ENCODE assay signal across 19 cellular contexts in the genomic region with DNA sequence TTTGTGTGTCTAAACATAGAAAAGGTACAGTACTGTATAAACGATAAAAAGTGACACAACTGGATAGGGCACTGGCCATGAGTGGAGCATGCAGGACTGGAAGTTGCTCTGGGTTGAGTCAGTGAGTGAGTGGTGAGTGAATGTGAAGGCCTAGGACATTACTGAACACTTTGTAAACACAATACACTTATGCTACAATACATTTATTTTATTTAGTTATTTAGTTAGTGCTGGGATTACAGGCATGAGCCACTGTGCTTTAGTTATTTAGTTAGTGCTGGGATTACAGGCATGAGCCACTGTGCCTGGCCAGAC. TPM values are rescaled to one million over a fixed set of nuclear protein-coding genes. Genes with fewer than 3 reads are reported as not detected.
A peak's percentile ranks its signal among the peaks of the same experiment; 100 is the strongest.
DNase-seq lines count a peak whose midpoint lies in the region; ATAC-seq and TF ChIP-seq lines count a peak whose summit lies in the region.
"Had no signal": no experiment of that assay in that cellular context is flagged by ENCODE, and none has a peak within 500 bp of the region (broad histone marks: within the 10 kb centered on the region; RNA-seq: fewer than 3 reads in every experiment).

No MANE protein-coding gene starts in this region.

- ATAC-seq in activated CD4-positive, alpha-beta T cell treated with anti-CD3 and anti-CD28 coated beads for 36 hours = no peak
- ATAC-seq: body of pancreas had no signal

- intact Hi-C loops in activated CD4-positive, alpha-beta T cell treated with anti-CD3 and anti-CD28 coated beads, Interleukin-2, amount 10 ng/mL, durations not matched to agents 24 days and 14 days (cut with micrococcal nuclease) = loop anchor here (10.0 kb wide), 1 partner anchor 610 kb away; the partner anchor contains the start of gene GOT2
- intact Hi-C loops in activated CD4-positive, alpha-beta T cell treated with anti-CD3 and anti-CD28 coated beads for 36 hours (cut with DNase I, micrococcal nuclease) = no loop called here
- intact Hi-C loops in Calu3 (cut with micrococcal nuclease; ENCODE audit: unreplicated experiment) = loop anchor here (10.0 kb wide), 2 partner anchors 370 to 390 kb away; partner anchors contain the start of gene KATNB1
- intact Hi-C loops in activated T-helper 2 cell treated with anti-CD3 and anti-CD28 coated beads, Interferon-gamma antibody, Interleukin-2, Interleukin-4, amounts not matched to agents 10 μg/mL and 5 μg/mL and 100 μg/mL, durations not matched to agents 14 hours and 24 hours and 36 hours (cut with micrococcal nuclease) = loop anchor here (10.0 kb wide), 1 partner anchor 230 kb away; no protein-coding TSS in a partner anchor

- peaks cover 5% of the 10 kb centered on the region for H3K36me3 Mint-ChIP-seq in activated CD4-positive, alpha-beta T cell treated with anti-CD3 and anti-CD28 coated beads, Interleukin-2, amount 10 ng/mL, durations not matched to agents 24 days and 14 days (ENCODE audit: low read depth)
- no peaks in the 10 kb centered on the region for H3K36me3 Mint-ChIP-seq in activated CD4-positive, alpha-beta T cell treated with anti-CD3 and anti-CD28 coated beads for 36 hours (ENCODE audit: low read depth)
- peaks cover 30% of the 10 kb centered on the region for H3K36me3 Mint-ChIP-seq in Calu3 (ENCODE audit: insufficient read depth, unreplicated experiment)
- H3K36me3 Mint-ChIP-seq in activated T-helper 2 cell treated with anti-CD3 and anti-CD28 coated beads, Interferon-gamma antibody, Interleukin-2, Interleukin-4, amounts not matched to agents 10 μg/mL and 5 μg/mL and 100 μg/mL, durations not matched to agents 14 hours and 24 hours and 36 hours (ENCODE audit: low read depth) = peaks cover 6% of the 10 kb centered on the region

- no peak for TF ChIP-seq CTCF in fibroblast of lung (conservative IDR thresholded peaks at IDR 0.05 in 1 of 2, IDR thresholded peaks at IDR 0.05 in 1 of 2; ENCODE audit: low read depth in 1 of 2, low read length in 2 of 2)
- no peak for TF ChIP-seq CTCF in Calu3 (IDR thresholded peaks at IDR 0.05; ENCODE audit: unreplicated experiment)

- H3K27me3 ChIP-seq in adipocyte (replicated peaks; ENCODE audit: control insufficient read depth, insufficient read depth, low read length) = no peaks in the 10 kb centered on the region
- no peaks in the 10 kb centered on the region for H3K27me3 ChIP-seq in fibroblast of lung (ENCODE audit: control insufficient read depth, insufficient read depth, low read length)
- H3K27me3 ChIP-seq in skeletal muscle satellite cell (ENCODE audit: control insufficient read depth, insufficient read depth, low read length) = no peaks in the 10 kb centered on the region
- H3K27me3 ChIP-seq: body of pancreas, heart left ventricle had no signal

- H2AFZ ChIP-seq in fibroblast of lung (ENCODE audit: low read length) = no peak overlapping the region

- H3K4me3 ChIP-seq in adipocyte (ENCODE audit: low read length) (no peak overlapping the region), fibroblast of lung (replicated peaks in 1 of 4; ENCODE audit: control extremely low read depth in 1 of 4, insufficient read depth in 1 of 4, low read depth in 3 of 4, low read length in 4 of 4) (no peak overlapping the region), skeletal muscle satellite cell (ENCODE audit: low read length) (no peak overlapping the region)
- H3K4me3 ChIP-seq: body of pancreas, heart left ventricle had no signal

- no peaks in the 10 kb centered on the region for H4K20me1 ChIP-seq in fibroblast of lung (ENCODE audit: control insufficient read depth, extremely low read depth, insufficient read depth, low read length)

- no peak for DNase-seq in activated CD4-positive, alpha-beta T cell treated with anti-CD3 and anti-CD28 coated beads, Interleukin-2, amount 10 ng/mL, durations not matched to agents 24 days and 14 days
- no peak for DNase-seq in activated CD4-positive, alpha-beta T cell treated with anti-CD3 and anti-CD28 coated beads for 36 hours
- DNase-seq in adipocyte (ENCODE audit: low read depth) = peak; percentile 27
- DNase-seq in fibroblast of lung (ENCODE audit: low read depth in 2 of 2) = peak in 1 of 2 donors; percentile 58
- no peak for DNase-seq in Calu3
- DNase-seq in activated T-helper 2 cell treated with anti-CD3 and anti-CD28 coated beads, Interferon-gamma antibody, Interleukin-2, Interleukin-4, amounts not matched to agents 10 μg/mL and 5 μg/mL and 100 μg/mL, durations not matched to agents 14 hours and 24 hours and 36 hours (ENCODE audit: low spot score) = no peak
- DNase-seq in ecto neural progenitor cell (ENCODE audit: low spot score) = no peak
- DNase-seq: 8988T; activated CD4-positive, alpha-beta memory T cell treated with anti-CD3 and anti-CD28 coated beads, Interleukin-2, amount 10 ng/mL, durations not matched to agents 7 days and 5 days; activated gamma-delta T cell; body of pancreas; endodermal cell; heart left ventricle; kidney glomerular epithelial cell; NCI-H2107; NK-92 treated with Interleukin-12 subunit alpha and Interleukin-12 subunit beta, amount 100 ng/mL, for 24 hours; retina; stimulated activated CD4-positive, alpha-beta T cell treated with anti-CD3 and anti-CD28 coated beads, Interleukin-2, amount 100 ng/mL, for 24 hours had no signal

- H3K9me3 ChIP-seq in adipocyte (ENCODE audit: control insufficient read depth, low read length) = no peaks in the 10 kb centered on the region
- H3K9me3 ChIP-seq in fibroblast of lung (ENCODE audit: control insufficient read depth, insufficient read depth, low read depth, low read length) = no peaks in the 10 kb centered on the region
- H3K9me3 ChIP-seq in skeletal muscle satellite cell (replicated peaks; ENCODE audit: low read length) = no peaks in the 10 kb centered on the region
- H3K9me3 ChIP-seq: body of pancreas, heart left ventricle had no signal

- H3K36me3 ChIP-seq in adipocyte (ENCODE audit: control insufficient read depth, insufficient read depth, low read length, severe bottlenecking) (no peaks in the 10 kb centered on the region), fibroblast of lung (ENCODE audit: control insufficient read depth, insufficient read depth, low read length) (no peaks in the 10 kb centered on the region), skeletal muscle satellite cell (ENCODE audit: insufficient read depth, low read length) (no peaks in the 10 kb centered on the region)
- H3K36me3 ChIP-seq: heart left ventricle had no signal

- no peaks in the 10 kb centered on the region for H3K27me3 Mint-ChIP-seq in activated CD4-positive, alpha-beta T cell treated with anti-CD3 and anti-CD28 coated beads, Interleukin-2, amount 10 ng/mL, durations not matched to agents 24 days and 14 days
- no peaks in the 10 kb centered on the region for H3K27me3 Mint-ChIP-seq in activated CD4-positive, alpha-beta T cell treated with anti-CD3 and anti-CD28 coated beads for 36 hours
- H3K27me3 Mint-ChIP-seq in Calu3 (ENCODE audit: unreplicated experiment) = no peaks in the 10 kb centered on the region
- no peaks in the 10 kb centered on the region for H3K27me3 Mint-ChIP-seq in activated T-helper 2 cell treated with anti-CD3 and anti-CD28 coated beads, Interferon-gamma antibody, Interleukin-2, Interleukin-4, amounts not matched to agents 10 μg/mL and 5 μg/mL and 100 μg/mL, durations not matched to agents 14 hours and 24 hours and 36 hours (ENCODE audit: low read depth)
- H3K27me3 Mint-ChIP-seq: activated CD4-positive, alpha-beta memory T cell treated with anti-CD3 and anti-CD28 coated beads, Interleukin-2, amount 10 ng/mL, durations not matched to agents 7 days and 5 days had no signal

- H3K4me2 ChIP-seq in fibroblast of lung (ENCODE audit: extremely low read depth, insufficient read depth, low read length) = no peak overlapping the region
- peak overlapping the region; percentile 52 for H3K4me2 ChIP-seq in skeletal muscle satellite cell (ENCODE audit: low read length)

- peaks cover 66% of the 10 kb centered on the region for H3K79me2 ChIP-seq in fibroblast of lung (ENCODE audit: control insufficient read depth, insufficient read depth, low read length)

- POLR2A ChIA-PET in activated CD4-positive, alpha-beta T cell treated with anti-CD3 and anti-CD28 coated beads for 36 hours (lab: Charles Lee) = no interaction called here

- H3K27ac Mint-ChIP-seq in activated CD4-positive, alpha-beta T cell treated with anti-CD3 and anti-CD28 coated beads, Interleukin-2, amount 10 ng/mL, durations not matched to agents 24 days and 14 days = peak overlapping the region; percentile 20
- no peak overlapping the region for H3K27ac Mint-ChIP-seq in activated CD4-positive, alpha-beta T cell treated with anti-CD3 and anti-CD28 coated beads for 36 hours
- H3K27ac Mint-ChIP-seq in Calu3 (ENCODE audit: unreplicated experiment) = no peak overlapping the region
- no peak overlapping the region for H3K27ac Mint-ChIP-seq in activated T-helper 2 cell treated with anti-CD3 and anti-CD28 coated beads, Interferon-gamma antibody, Interleukin-2, Interleukin-4, amounts not matched to agents 10 μg/mL and 5 μg/mL and 100 μg/mL, durations not matched to agents 14 hours and 24 hours and 36 hours
- H3K27ac Mint-ChIP-seq: endodermal cell had no signal

- H3K4me3 Mint-ChIP-seq in activated CD4-positive, alpha-beta T cell treated with anti-CD3 and anti-CD28 coated beads, Interleukin-2, amount 10 ng/mL, durations not matched to agents 24 days and 14 days = no peak overlapping the region
- H3K4me3 Mint-ChIP-seq in activated CD4-positive, alpha-beta T cell treated with anti-CD3 and anti-CD28 coated beads for 36 hours = no peak overlapping the region
- H3K4me3 Mint-ChIP-seq in Calu3 (ENCODE audit: low read depth, unreplicated experiment) = no peak overlapping the region
- no peak overlapping the region for H3K4me3 Mint-ChIP-seq in activated T-helper 2 cell treated with anti-CD3 and anti-CD28 coated beads, Interferon-gamma antibody, Interleukin-2, Interleukin-4, amounts not matched to agents 10 μg/mL and 5 μg/mL and 100 μg/mL, durations not matched to agents 14 hours and 24 hours and 36 hours (ENCODE audit: low read depth)
- H3K4me3 Mint-ChIP-seq: activated CD4-positive, alpha-beta memory T cell treated with anti-CD3 and anti-CD28 coated beads, Interleukin-2, amount 10 ng/mL, durations not matched to agents 7 days and 5 days; endodermal cell had no signal

- H3K9me3 Mint-ChIP-seq in activated CD4-positive, alpha-beta T cell treated with anti-CD3 and anti-CD28 coated beads, Interleukin-2, amount 10 ng/mL, durations not matched to agents 24 days and 14 days = no peaks in the 10 kb centered on the region
- no peaks in the 10 kb centered on the region for H3K9me3 Mint-ChIP-seq in activated CD4-positive, alpha-beta T cell treated with anti-CD3 and anti-CD28 coated beads for 36 hours (ENCODE audit: low read depth)
- H3K9me3 Mint-ChIP-seq in Calu3 (ENCODE audit: low read depth, unreplicated experiment) = no peaks in the 10 kb centered on the region
- no peaks in the 10 kb centered on the region for H3K9me3 Mint-ChIP-seq in activated T-helper 2 cell treated with anti-CD3 and anti-CD28 coated beads, Interferon-gamma antibody, Interleukin-2, Interleukin-4, amounts not matched to agents 10 μg/mL and 5 μg/mL and 100 μg/mL, durations not matched to agents 14 hours and 24 hours and 36 hours
- H3K9me3 Mint-ChIP-seq: activated CD4-positive, alpha-beta memory T cell treated with anti-CD3 and anti-CD28 coated beads, Interleukin-2, amount 10 ng/mL, durations not matched to agents 7 days and 5 days had no signal

- no TSS peak for BruUV-seq in Calu3 (replicated peaks; lab: Mats Ljungman, UMichigan)

- CTCF ChIA-PET in activated CD4-positive, alpha-beta T cell treated with anti-CD3 and anti-CD28 coated beads for 36 hours (lab: Charles Lee) = interaction anchor here (2.7 kb wide), 1 partner anchor 8 kb away, joined by 16 read pairs; no protein-coding TSS in a partner anchor
- CTCF ChIA-PET in Calu3 (lab: Charles Lee) = interaction anchor here (0.6 to 1.2 kb wide), 2 partner anchors 70 to 553 kb away, joined by 5 to 7 read pairs; no protein-coding TSS in a partner anchor

- no peak overlapping the region for H3K9ac ChIP-seq in adipocyte (ENCODE audit: low read length)
- no peak overlapping the region for H3K9ac ChIP-seq in fibroblast of lung (ENCODE audit: insufficient read depth, low read length)
- no peak overlapping the region for H3K9ac ChIP-seq in skeletal muscle satellite cell (ENCODE audit: low read depth, low read length)

- peak overlapping the region; percentile 26 for H3K27ac ChIP-seq in fibroblast of lung (ENCODE audit: insufficient read depth, low read length)
- H3K27ac ChIP-seq: body of pancreas had no signal

- H3K4me1 ChIP-seq in adipocyte (ENCODE audit: control insufficient read depth, insufficient read depth, low read length) (peaks cover 76% of the 10 kb centered on the region), fibroblast of lung (ENCODE audit: control insufficient read depth, extremely low read depth, insufficient read depth, low read length) (peaks cover 16% of the 10 kb centered on the region), skeletal muscle satellite cell (ENCODE audit: control insufficient read depth, insufficient read depth, low read length) (peaks cover 64% of the 10 kb centered on the region)

- H3K4me1 Mint-ChIP-seq in activated CD4-positive, alpha-beta T cell treated with anti-CD3 and anti-CD28 coated beads, Interleukin-2, amount 10 ng/mL, durations not matched to agents 24 days and 14 days = peaks cover 47% of the 10 kb centered on the region
- peaks cover 70% of the 10 kb centered on the region for H3K4me1 Mint-ChIP-seq in activated CD4-positive, alpha-beta T cell treated with anti-CD3 and anti-CD28 coated beads for 36 hours
- H3K4me1 Mint-ChIP-seq in Calu3 (ENCODE audit: low read depth, unreplicated experiment) = peaks cover 68% of the 10 kb centered on the region
- peaks cover 52% of the 10 kb centered on the region for H3K4me1 Mint-ChIP-seq in activated T-helper 2 cell treated with anti-CD3 and anti-CD28 coated beads, Interferon-gamma antibody, Interleukin-2, Interleukin-4, amounts not matched to agents 10 μg/mL and 5 μg/mL and 100 μg/mL, durations not matched to agents 14 hours and 24 hours and 36 hours (ENCODE audit: low read depth)

RNA-seq across cellular contexts. Expression of gene CFAP20, which starts 4.6 kb away (rescaled TPM):
- 62.7 and 63.2 TPM in 2 replicates for total RNA-seq in activated CD4-positive, alpha-beta T cell treated with anti-CD3 and anti-CD28 coated beads, Interleukin-2, amount 10 ng/mL, durations not matched to agents 24 days and 14 days
- 10 to 100 TPM; 45.9 to 48.7 TPM for total RNA-seq in activated CD4-positive, alpha-beta T cell treated with anti-CD3 and anti-CD28 coated beads for 36 hours
- total RNA-seq in fibroblast of lung (23.4 and 29.2 TPM in 2 replicates), Calu3 (2022) (54.1 and 63.8 TPM in 2 replicates)
- polyA plus RNA-seq in fibroblast of lung = 30.2 and 33.2 TPM in 2 replicates
- 22.8 and 31.8 TPM in 2 replicates for polyA plus RNA-seq in fibroblast of lung (2012)
- polyA minus RNA-seq in fibroblast of lung (ENCODE audit: low replicate concordance) = 20.3 and 22.2 TPM in 2 replicates
- 30.7 and 33.4 TPM in 2 replicates for total RNA-seq in skeletal muscle satellite cell (2012; rRNA removed)
- total RNA-seq in activated T-helper 2 cell treated with anti-CD3 and anti-CD28 coated beads, Interferon-gamma antibody, Interleukin-2, Interleukin-4, amounts not matched to agents 10 μg/mL and 5 μg/mL and 100 μg/mL, durations not matched to agents 14 hours and 24 hours and 36 hours = 51.6 and 51.7 TPM in 2 replicates

Comparison
In these comparisons a context has a peak if more than half of its experiments do, and no peak if none do; other contexts are left out.
1. intact Hi-C loops: an anchor here in activated CD4-positive, alpha-beta T cell treated with anti-CD3 and anti-CD28 coated beads, Interleukin-2, amount 10 ng/mL, durations not matched to agents 24 days and 14 days (10.0 kb wide), Calu3 (10.0 kb wide) and activated T-helper 2 cell treated with anti-CD3 and anti-CD28 coated beads, Interferon-gamma antibody, Interleukin-2, Interleukin-4, amounts not matched to agents 10 μg/mL and 5 μg/mL and 100 μg/mL, durations not matched to agents 14 hours and 24 hours and 36 hours (10.0 kb wide); none called in activated CD4-positive, alpha-beta T cell treated with anti-CD3 and anti-CD28 coated beads for 36 hours.